1 cellular context compared by ENCODE assay signal in genomic region chr2:58633576-58634365, GRCh38.
TF ChIP-seq lines count a peak whose summit lies in the region.

No MANE protein-coding gene starts in this region.

TF ChIP-seq in HepG2, 621 proteins besides CTCF, POLR2A, EP300 and RAD21 (continued from another document):
- TF ChIP-seq SOX5 (CRISPR knock-in tag; IDR thresholded peaks at IDR 0.05; ENCODE audit: borderline replicate concordance) = peak; percentile 8; the same call in 1 of the 2 replicates
- TF ChIP-seq REL (CRISPR knock-in tag; conservative IDR thresholded peaks at IDR 0.05) = no peak
- TF ChIP-seq THRA (CRISPR knock-in tag; IDR thresholded peaks at IDR 0.05; ENCODE audit: borderline replicate concordance) = no peak
- no peak for TF ChIP-seq ZNF761 (CRISPR knock-in tag; conservative IDR thresholded peaks at IDR 0.05)
- no peak for TF ChIP-seq KLF16 (CRISPR knock-in tag; IDR thresholded peaks at IDR 0.05)
- peak; percentile 56; the same call in 1 of the 2 replicates for TF ChIP-seq BHLHE40 (IDR thresholded peaks at IDR 0.05; ENCODE audit: low read length)
- TF ChIP-seq BRF2 (CRISPR knock-in tag; IDR thresholded peaks at IDR 0.05) = no peak
- no peak for TF ChIP-seq TOE1 (CRISPR knock-in tag; IDR thresholded peaks at IDR 0.05)
- TF ChIP-seq MEIS2 (CRISPR knock-in tag; IDR thresholded peaks at IDR 0.05) = no peak
- 0 out of 2 replicates have a peak, but pooled peaks have one; percentile 8 for TF ChIP-seq USF2 (IDR thresholded peaks at IDR 0.05; ENCODE audit: low read depth, low read length)
- no peak for TF ChIP-seq USF2 (CRISPR knock-in tag; IDR thresholded peaks at IDR 0.05; ENCODE audit: borderline replicate concordance)
- TF ChIP-seq ZNF124 (CRISPR knock-in tag; IDR thresholded peaks at IDR 0.05) = no peak
TF ChIP-seq in HepG2: peak in this region for 3.
